ENCODE assay signal across 10 cellular contexts in genomic region chr1:89311757-89312156, GRCh38. TPM values are rescaled to one million over a fixed set of nuclear protein-coding genes. Genes with fewer than 3 reads are reported as not detected.
DNase-seq lines count a peak whose midpoint lies in the region; ATAC-seq and TF ChIP-seq lines count a peak whose summit lies in the region.
"Had no signal": no experiment of that assay in that cellular context is flagged by ENCODE, and none has a peak within 500 bp of the region (broad histone marks: within the 10 kb centered on the region; RNA-seq: fewer than 3 reads in every experiment).

No MANE protein-coding gene starts in this region.

- TF ChIP-seq CTCF in CD4-positive, alpha-beta T cell (IDR thresholded peaks at IDR 0.05) = no peak
- TF ChIP-seq CTCF in left lung (IDR thresholded peaks at IDR 0.05) = no peak

- H3K4me1 Mint-ChIP-seq in CD4-positive, alpha-beta T cell (ENCODE audit: low read depth) = peaks cover 33% of the 10 kb centered on the region
- peaks cover 35% of the 10 kb centered on the region for H3K4me1 Mint-ChIP-seq in activated T-helper 17 cell treated with anti-CD3 and anti-CD28 coated beads, Interleukin-2, amount 50 U/mL, for 72 hours

- no peak overlapping the region for H3K4me3 Mint-ChIP-seq in CD4-positive, alpha-beta T cell
- peak overlapping the region; percentile 57 for H3K4me3 Mint-ChIP-seq in activated T-helper 17 cell treated with anti-CD3 and anti-CD28 coated beads, Interleukin-2, amount 50 U/mL, for 72 hours

- POLR2A ChIA-PET in CD4-positive, alpha-beta T cell (lab: Charles Lee) = interaction anchor here (0.9 to 4.5 kb wide), 12 partner anchors 10 to 247 kb away, joined by 3 to 69 read pairs (median 20); partner anchors contain the start of genes GBP1, GBP2, GBP4 and GBP5

- CTCF ChIA-PET in CD4-positive, alpha-beta T cell (lab: Charles Lee) = no interaction called here

- H3K9me3 Mint-ChIP-seq in CD4-positive, alpha-beta T cell = peaks cover 2% of the 10 kb centered on the region
- peaks cover 17% of the 10 kb centered on the region for H3K9me3 Mint-ChIP-seq in activated T-helper 17 cell treated with anti-CD3 and anti-CD28 coated beads, Interleukin-2, amount 50 U/mL, for 72 hours

- intact Hi-C loops in CD4-positive, alpha-beta T cell (cut with DNase I, micrococcal nuclease) = loop anchor here in 1 of 2 experiments (5.0 kb wide), 1 partner anchor 39 kb away; the partner anchor contains the start of gene GBP5
- intact Hi-C loops in left lung (cut with DNase I) = no loop called here

- H3K36me3 ChIP-seq in left lung = no peaks in the 10 kb centered on the region

- H3K36me3 Mint-ChIP-seq in CD4-positive, alpha-beta T cell (ENCODE audit: low read depth) = peaks cover 13% of the 10 kb centered on the region
- no peaks in the 10 kb centered on the region for H3K36me3 Mint-ChIP-seq in activated T-helper 17 cell treated with anti-CD3 and anti-CD28 coated beads, Interleukin-2, amount 50 U/mL, for 72 hours (ENCODE audit: low read depth)

- no peaks in the 10 kb centered on the region for H3K27me3 ChIP-seq in CD4-positive, alpha-beta T cell (ENCODE audit: control insufficient read depth, insufficient read depth, low read length)
- H3K27me3 ChIP-seq in left lung = no peaks in the 10 kb centered on the region

- H3K27ac ChIP-seq in CD4-positive, alpha-beta T cell (ENCODE audit: low read depth, low read length) = no peak overlapping the region
- H3K27ac ChIP-seq in left lung = peak overlapping the region in 1 of 2 donors; percentile 72

- no peak overlapping the region for H3K4me3 ChIP-seq in left lung

- peaks cover 12 to 34% of the 10 kb centered on the region in 2 donors for H3K4me1 ChIP-seq in left lung

- H3K27ac Mint-ChIP-seq in CD4-positive, alpha-beta T cell = peak overlapping the region; percentile 78
- H3K27ac Mint-ChIP-seq in activated T-helper 17 cell treated with anti-CD3 and anti-CD28 coated beads, Interleukin-2, amount 50 U/mL, for 72 hours = peak overlapping the region; percentile 93

- no peak for ATAC-seq in CD4-positive, alpha-beta T cell (ENCODE audit: poor library complexity)
- ATAC-seq in activated T-helper 17 cell treated with anti-CD3 and anti-CD28 coated beads, Interleukin-2, amount 50 U/mL, for 72 hours (replicated peaks) = no peak
- ATAC-seq in left lung = peak; percentile 24

- no peak for DNase-seq in CD4-positive, alpha-beta T cell
- DNase-seq in H4 (ENCODE audit: low spot score) (peak; percentile 20), left lung (peak in 1 of 2 donors; percentile 37), AG08396 (ENCODE audit: low spot score) (no peak), anterior cingulate cortex (lab: John Stamatoyannopoulos, UW) (no peak), superior temporal gyrus (ENCODE audit: extremely low spot score) (no peak)
- DNase-seq in central memory CD4-positive, alpha-beta T cell = no peak
- DNase-seq: DMS53, NCI-H526 had no signal

- no peaks in the 10 kb centered on the region for H3K27me3 Mint-ChIP-seq in CD4-positive, alpha-beta T cell
- H3K27me3 Mint-ChIP-seq in activated T-helper 17 cell treated with anti-CD3 and anti-CD28 coated beads, Interleukin-2, amount 50 U/mL, for 72 hours = no peaks in the 10 kb centered on the region

- H3K9me3 ChIP-seq in CD4-positive, alpha-beta T cell (ENCODE audit: control insufficient read depth, low read length) = peaks cover 14% of the 10 kb centered on the region
- H3K9me3 ChIP-seq in left lung = peaks cover 0 to 16% of the 10 kb centered on the region in 2 donors

RNA-seq across cellular contexts. Expression of gene GBP5, which starts 39.1 kb away (rescaled TPM):
- total RNA-seq in CD4-positive, alpha-beta T cell = 10 to 100 TPM; 51.4 to 52.9 TPM
- 0.25 TPM in 1 of 2 replicates, not detected in the other for total RNA-seq in H4 (2014; rRNA removed; shearing (Covaris generic))
- 100 to 1,000 TPM; 135 to 157 TPM for total RNA-seq in activated T-helper 17 cell treated with anti-CD3 and anti-CD28 coated beads, Interleukin-2, amount 50 U/mL, for 72 hours
- total RNA-seq in left lung = 10 to 100 TPM in 1 of 2 donors, 1 to 10 TPM in 1; 3.0 to 17.4 TPM

RNA-seq across cellular contexts. Expression of gene GBP6, which starts 52.1 kb away (rescaled TPM):
- under 1 TPM in 1 of 2 experiments, not detected in 1; 0.08 TPM for total RNA-seq in CD4-positive, alpha-beta T cell
- total RNA-seq in H4 (2014; rRNA removed; shearing (Covaris generic)) = 0.10 TPM in 1 of 2 replicates, not detected in the other
- total RNA-seq in activated T-helper 17 cell treated with anti-CD3 and anti-CD28 coated beads, Interleukin-2, amount 50 U/mL, for 72 hours = under 1 TPM; 0.28 to 0.58 TPM
- total RNA-seq in left lung = 1 to 10 TPM in 1 of 2 donors, under 1 TPM in 1; 0.73 to 1.3 TPM
